Comparison of ENCODE assay signal across 31 cellular contexts in genomic region chr7:129458171-129458570, GRCh38. TPM values are rescaled to one million over a fixed set of nuclear protein-coding genes. Genes with fewer than 3 reads are reported as not detected.
"Had no signal": no experiment of that assay in that cellular context is flagged by ENCODE, and none has a peak within 500 bp of the region (broad histone marks: within the 10 kb centered on the region; RNA-seq: fewer than 3 reads in every experiment).

No MANE protein-coding gene starts in this region.

- H3K27me3 ChIP-seq: colonic mucosa, dorsolateral prefrontal cortex, esophagus muscularis mucosa, esophagus squamous epithelium, foreskin keratinocyte, gastrocnemius medialis, gastroesophageal sphincter, heart left ventricle, hepatocyte had no signal

- FAIRE-seq: colon, endometrium, endothelial cell of umbilical vein, frontal cortex had no signal

- H3K79me2 ChIP-seq: hepatocyte had no signal

- H3K4me2 ChIP-seq: hepatocyte had no signal

- DNase-seq: colonic mucosa; cortex of kidney; dermis blood vessel endothelial cell; dorsolateral prefrontal cortex; effector CD4-positive, alpha-beta T cell; effector CD8-positive, alpha-beta T cell; effector memory CD4-positive, alpha-beta T cell; effector memory CD8-positive, alpha-beta T cell; endodermal cell; erythroblast; esophagus squamous epithelium; foreskin fibroblast; foreskin keratinocyte; foreskin melanocyte; gastrocnemius medialis; glutamatergic neuron; head of caudate nucleus; heart left ventricle; heart right ventricle had no signal

- ATAC-seq: effector memory CD8-positive, alpha-beta T cell; esophagus mucosa; foreskin keratinocyte; gastrocnemius medialis; gastroesophageal sphincter; heart left ventricle; heart right ventricle had no signal

- H3K4me1 ChIP-seq: colonic mucosa, esophagus muscularis mucosa, esophagus squamous epithelium, gastrocnemius medialis, gastroesophageal sphincter had no signal

- H3K36me3 ChIP-seq: colonic mucosa, esophagus squamous epithelium had no signal

- H3K27ac ChIP-seq: colonic mucosa, coronary artery, dorsolateral prefrontal cortex, epithelial cell of prostate, esophagus muscularis mucosa, esophagus squamous epithelium, foreskin keratinocyte, gastrocnemius medialis, gastroesophageal sphincter, heart left ventricle, heart right ventricle, hepatocyte had no signal

- H3K4me3 ChIP-seq: colonic mucosa, coronary artery, dorsolateral prefrontal cortex, esophagus muscularis mucosa, esophagus squamous epithelium, gastrocnemius medialis, gastroesophageal sphincter, heart left ventricle, heart right ventricle, hepatocyte had no signal

- H2AFZ ChIP-seq: hepatocyte had no signal

- H3K9me3 ChIP-seq: colonic mucosa, esophagus muscularis mucosa, esophagus squamous epithelium, gastrocnemius medialis, gastroesophageal sphincter, heart left ventricle, heart right ventricle had no signal

RNA-seq across cellular contexts. Expression of gene SMKR1, which starts 44.2 kb away (rescaled TPM):
- total RNA-seq: epithelial cell of proximal tubule, esophagus mucosa, fibroblast of villous mesenchyme, gastrocnemius medialis, gastroesophageal sphincter, heart right ventricle, hepatocyte had no signal
- polyA plus RNA-seq: endothelial cell of umbilical vein had no signal
